23 cellular contexts compared by ENCODE assay signal in the genomic region with DNA sequence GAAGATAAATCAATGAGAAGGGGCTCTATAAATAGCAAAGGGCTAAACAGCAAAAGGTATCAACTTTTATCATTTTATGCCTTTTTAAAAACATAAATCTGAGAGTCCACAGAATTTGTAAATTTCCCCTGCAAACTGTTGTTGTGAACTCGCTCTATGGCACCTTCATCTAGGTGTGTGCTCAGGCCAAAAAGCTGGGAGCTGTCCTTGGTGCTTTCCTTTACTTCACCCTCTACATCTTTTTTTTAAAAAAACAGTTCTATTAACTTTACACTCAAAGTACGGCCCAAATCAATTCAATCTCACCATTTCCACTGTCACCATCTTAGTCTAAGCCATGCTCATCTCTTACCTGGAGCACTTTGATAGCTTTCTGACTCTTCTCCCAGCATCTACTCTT.
DNase-seq lines count a peak whose midpoint lies in the region; FAIRE-seq and TF ChIP-seq lines count a peak whose summit lies in the region.
"Had no signal": no experiment of that assay in that cellular context is flagged by ENCODE, and none has a peak within 500 bp of the region (broad histone marks: within the 10 kb centered on the region; RNA-seq: fewer than 3 reads in every experiment).

No MANE protein-coding gene starts in this region.

- no peak overlapping the region for H4K5ac ChIP-seq in mesendoderm (ENCODE audit: low read length)

- H3K27me3 ChIP-seq in KMS-11 (ENCODE audit: insufficient read depth, low read depth), result no peaks in the 10 kb centered on the region
- no peaks in the 10 kb centered on the region for H3K27me3 ChIP-seq in bronchial epithelial cell (ENCODE audit: control insufficient read depth, insufficient read depth, low read length)
- no peaks in the 10 kb centered on the region for H3K27me3 ChIP-seq in mesendoderm (ENCODE audit: insufficient read depth, low read length, poor library complexity)
- H3K27me3 ChIP-seq: BE2C had no signal

- H3K9ac ChIP-seq in KMS-11, result no peak overlapping the region
- H3K9ac ChIP-seq in mesendoderm (ENCODE audit: low read length), result no peak overlapping the region

- H3K4ac ChIP-seq in mesendoderm (ENCODE audit: low read depth, low read length), result no peak overlapping the region

- H2BK15ac ChIP-seq in mesendoderm (replicated peaks; ENCODE audit: low read depth), result no peak overlapping the region

- no peaks in the 10 kb centered on the region for H3K36me3 ChIP-seq in KMS-11 (ENCODE audit: insufficient read depth)
- no peaks in the 10 kb centered on the region for H3K36me3 ChIP-seq in bronchial epithelial cell (ENCODE audit: control insufficient read depth, insufficient read depth, low read length)
- H3K36me3 ChIP-seq in mesendoderm (ENCODE audit: control insufficient read depth, insufficient read depth, low read length), result no peaks in the 10 kb centered on the region
- H3K36me3 ChIP-seq: BE2C had no signal

- H2AFZ ChIP-seq in KMS-11 (ENCODE audit: low read depth), result no peak overlapping the region

- POLR2A ChIA-PET in activated CD4-positive, alpha-beta T cell treated with anti-CD3 and anti-CD28 coated beads, Interleukin-2, amount 10 ng/mL, durations not matched to agents 7 days and 5 days (lab: Charles Lee), result no interaction called here

- no peak for TF ChIP-seq CTCF in KMS-11 (conservative IDR thresholded peaks at IDR 0.05; ENCODE audit: low read depth, low read length)
- TF ChIP-seq CTCF in bronchial epithelial cell (IDR thresholded peaks at IDR 0.05; ENCODE audit: insufficient read depth, low read length, severe bottlenecking), result no peak
- TF ChIP-seq CTCF in type B pancreatic cell (conservative IDR thresholded peaks at IDR 0.05), result no peak

- H4K20me1 ChIP-seq in KMS-11 (ENCODE audit: insufficient read depth), result no peaks in the 10 kb centered on the region

- H3K4me2 ChIP-seq in KMS-11 (0 out of 2 replicates have a peak overlapping the region, but pooled peaks have one; percentile 63), mesendoderm (ENCODE audit: low read length) (no peak overlapping the region)

- H3K36me3 Mint-ChIP-seq in type B pancreatic cell, result peaks cover 8% of the 10 kb centered on the region
- H3K36me3 Mint-ChIP-seq in activated CD4-positive, alpha-beta T cell treated with anti-CD3 and anti-CD28 coated beads, Interleukin-2, amount 10 ng/mL, durations not matched to agents 7 days and 5 days (ENCODE audit: low read depth), result no peaks in the 10 kb centered on the region
- H3K36me3 Mint-ChIP-seq: CD4-positive, CD25-positive, alpha-beta regulatory T cell had no signal

- H3K9me3 Mint-ChIP-seq in type B pancreatic cell, result no peaks in the 10 kb centered on the region
- H3K9me3 Mint-ChIP-seq in activated CD4-positive, alpha-beta T cell treated with anti-CD3 and anti-CD28 coated beads, Interleukin-2, amount 10 ng/mL, durations not matched to agents 7 days and 5 days, result no peaks in the 10 kb centered on the region
- H3K9me3 Mint-ChIP-seq: CD4-positive, CD25-positive, alpha-beta regulatory T cell had no signal

- H4K8ac ChIP-seq in mesendoderm (ENCODE audit: low read depth, low read length), result no peak overlapping the region

- no peak overlapping the region for H3K27ac Mint-ChIP-seq in type B pancreatic cell
- H3K27ac Mint-ChIP-seq in activated CD4-positive, alpha-beta T cell treated with anti-CD3 and anti-CD28 coated beads, Interleukin-2, amount 10 ng/mL, durations not matched to agents 7 days and 5 days, result no peak overlapping the region
- H3K27ac Mint-ChIP-seq: CD4-positive, CD25-positive, alpha-beta regulatory T cell had no signal

- no peak overlapping the region for H3K23ac ChIP-seq in mesendoderm (ENCODE audit: low read length)

- H2AK5ac ChIP-seq in mesendoderm (ENCODE audit: low read length), result no peak overlapping the region

- peaks cover 6% of the 10 kb centered on the region for H3K4me1 Mint-ChIP-seq in type B pancreatic cell (ENCODE audit: unreplicated experiment)
- H3K4me1 Mint-ChIP-seq in activated CD4-positive, alpha-beta T cell treated with anti-CD3 and anti-CD28 coated beads, Interleukin-2, amount 10 ng/mL, durations not matched to agents 7 days and 5 days, result no peaks in the 10 kb centered on the region
- H3K4me1 Mint-ChIP-seq: CD4-positive, CD25-positive, alpha-beta regulatory T cell had no signal

- CTCF ChIA-PET in activated CD4-positive, alpha-beta T cell treated with anti-CD3 and anti-CD28 coated beads, Interleukin-2, amount 10 ng/mL, durations not matched to agents 7 days and 5 days (lab: Charles Lee), result no interaction called here

- DNase-seq in NCI-H2227 treated with DMSO at 0.1 percent for 48 hours (lab: John Stamatoyannopoulos, UW) (peak; percentile 2), NCI-H2227 (lab: John Stamatoyannopoulos, UW; ENCODE audit: unreplicated experiment) (no peak), bronchial epithelial cell (ENCODE audit: low read depth) (peak; percentile 5), mesendoderm (peak; percentile 24), HT-29 (ENCODE audit: low spot score) (no peak), type B pancreatic cell (ENCODE audit: extremely low spot score, unreplicated experiment) (no peak)
- DNase-seq in activated CD4-positive, alpha-beta T cell treated with anti-CD3 and anti-CD28 coated beads, Interleukin-2, amount 10 ng/mL, durations not matched to agents 7 days and 5 days, result no peak
- DNase-seq: BE2C; CD4-positive, CD25-positive, alpha-beta regulatory T cell; DMS 273 treated with DMSO at 0.1 percent for 48 hours; DND-41; GOT3; IMR-90; Kasumi-1; NCI-H1105; NCI-H2081 treated with DMSO at 0.1 percent for 48 hours; NCI-H510A treated with DMSO at 0.1 percent for 48 hours; NCI-H774; OCI-M1; RPMI8226; SHP77 treated with DMSO at 0.1 percent for 48 hours had no signal

- H3K27me3 Mint-ChIP-seq in type B pancreatic cell, result no peaks in the 10 kb centered on the region
- H3K27me3 Mint-ChIP-seq in activated CD4-positive, alpha-beta T cell treated with anti-CD3 and anti-CD28 coated beads, Interleukin-2, amount 10 ng/mL, durations not matched to agents 7 days and 5 days, result no peaks in the 10 kb centered on the region
- H3K27me3 Mint-ChIP-seq: CD4-positive, CD25-positive, alpha-beta regulatory T cell had no signal

- WGBS in mesendoderm (ENCODE audit: extremely low coverage, insufficient coverage, low lambda C conversion rate), result no CpG with 5 or more reads among the region's 2 CpGs

- H3K18ac ChIP-seq in mesendoderm (ENCODE audit: low read length), result no peak overlapping the region

- no peak overlapping the region for H3K4me3 ChIP-seq in KMS-11 (IDR thresholded peaks at IDR 0.05; ENCODE audit: insufficient read depth, low read depth, low read length)
- H3K4me3 ChIP-seq in bronchial epithelial cell (ENCODE audit: low read depth, low read length), result no peak overlapping the region
- H3K4me3 ChIP-seq in mesendoderm (ENCODE audit: low read length), result no peak overlapping the region

- no peak overlapping the region for H2BK120ac ChIP-seq in mesendoderm (ENCODE audit: low read depth, low read length)

- FAIRE-seq in bronchial epithelial cell (lab: Jason Lieb, UNC), result no peak

- H3K4me1 ChIP-seq in KMS-11 (ENCODE audit: low read depth, poor library complexity, severe bottlenecking) (peaks cover 28% of the 10 kb centered on the region), mesendoderm (ENCODE audit: control insufficient read depth, low read depth, low read length) (no peaks in the 10 kb centered on the region)

- no peaks in the 10 kb centered on the region for H3K79me1 ChIP-seq in mesendoderm (ENCODE audit: low read length)

- no peak overlapping the region for H3K27ac ChIP-seq in KMS-11
- no peak overlapping the region for H3K27ac ChIP-seq in mesendoderm (ENCODE audit: low read depth, low read length)
- H3K27ac ChIP-seq: 22Rv1 had no signal

- no peak overlapping the region for H3K4me3 Mint-ChIP-seq in type B pancreatic cell
- H3K4me3 Mint-ChIP-seq in activated CD4-positive, alpha-beta T cell treated with anti-CD3 and anti-CD28 coated beads, Interleukin-2, amount 10 ng/mL, durations not matched to agents 7 days and 5 days, result no peak overlapping the region
- H3K4me3 Mint-ChIP-seq: CD4-positive, CD25-positive, alpha-beta regulatory T cell had no signal

- no peak overlapping the region for H2BK5ac ChIP-seq in mesendoderm (ENCODE audit: low read length)

- no peak overlapping the region for H3K56ac ChIP-seq in mesendoderm (ENCODE audit: low read length)

- H3K79me2 ChIP-seq in KMS-11 (ENCODE audit: insufficient read depth, low read depth) (no peaks in the 10 kb centered on the region), mesendoderm (ENCODE audit: control insufficient read depth, insufficient read depth, low read length) (no peaks in the 10 kb centered on the region)

Comparison
In these comparisons a context has a peak if more than half of its experiments do, and no peak if none do; other contexts are left out.
1. DNase-seq: peak in NCI-H2227 treated with DMSO at 0.1 percent for 48 hours (single experiment), bronchial epithelial cell (single experiment) and mesendoderm (single experiment); none in NCI-H2227 (single experiment), HT-29 (single experiment), type B pancreatic cell (single experiment) and activated CD4-positive, alpha-beta T cell treated with anti-CD3 and anti-CD28 coated beads, Interleukin-2, amount 10 ng/mL, durations not matched to agents 7 days and 5 days (single experiment).